In genomic region chr9:110986529-110986928, GRCh38 we compare ENCODE assay signal across 20 cellular contexts. TPM values are rescaled to one million over a fixed set of nuclear protein-coding genes. Genes with fewer than 3 reads are reported as not detected.
"Had no signal": no experiment of that assay in that cellular context is flagged by ENCODE, and none has a peak within 500 bp of the region (broad histone marks: within the 10 kb centered on the region; RNA-seq: fewer than 3 reads in every experiment).

No MANE protein-coding gene starts in this region.

- H3K4me3 Mint-ChIP-seq: activated CD4-positive, alpha-beta memory T cell treated with anti-CD3 and anti-CD28 coated beads for 36 hours; activated CD4-positive, alpha-beta T cell treated with anti-CD3 and anti-CD28 coated beads for 36 hours; activated T-helper 1 cell treated with anti-CD3 and anti-CD28 coated beads, Interleukin-12 subunit alpha, Interleukin-12 subunit beta, Interleukin-2, Interleukin-4 antibody, amounts not matched to agents 30 ng/mL and 10 ng/mL and 1 ng/mL, durations not matched to agents 14 hours and 24 hours and 36 hours; dendritic cell treated with granulocyte-macrophage colony-stimulating factor and Interleukin-4, amounts not matched to agents 40 ng/mL and 50 ng/mL, for 4 days; naive thymus-derived CD8-positive, alpha-beta T cell; WTC11 had no signal

- DNase-seq: activated CD4-positive, alpha-beta memory T cell treated with anti-CD3 and anti-CD28 coated beads for 36 hours; activated CD4-positive, alpha-beta T cell treated with anti-CD3 and anti-CD28 coated beads for 36 hours; activated gamma-delta T cell treated with Interleukin-2 at 50 U/mL for 16 hours; activated T-cell treated with anti-CD3 and anti-CD28 coated beads for 4 hours; adrenal gland; effector memory CD4-positive, alpha-beta T cell; esophagus squamous epithelium; naive thymus-derived CD8-positive, alpha-beta T cell; sigmoid colon; spleen; stimulated activated CD8-positive, alpha-beta memory T cell treated with anti-CD3 and anti-CD28 coated beads, Interleukin-4, amount 100 ng/mL, for 48 hours; stimulated activated naive CD4-positive, alpha-beta T cell treated with Interleukin-2 at 50 U/mL for 16 hours; substantia nigra; tibial artery had no signal

- H3K27ac ChIP-seq: adrenal gland, esophagus squamous epithelium, parathyroid adenoma, sigmoid colon, spleen, tibial artery had no signal

- H3K9ac ChIP-seq: parathyroid adenoma had no signal

- ATAC-seq: activated CD4-positive, alpha-beta T cell treated with anti-CD3 and anti-CD28 coated beads for 36 hours; activated naive CD4-positive, alpha-beta T cell treated with anti-CD3 and anti-CD28 coated beads, Interleukin-2, amount 50 U/mL, for 72 hours; naive thymus-derived CD8-positive, alpha-beta T cell had no signal

- H3K36me3 ChIP-seq: adrenal gland, esophagus squamous epithelium, sigmoid colon, spleen, tibial artery had no signal

- H3K4me3 ChIP-seq: adrenal gland, esophagus squamous epithelium, sigmoid colon, spleen, tibial artery had no signal

- H3K4me1 ChIP-seq: adrenal gland, esophagus squamous epithelium, parathyroid adenoma, sigmoid colon, spleen had no signal

- H3K27me3 Mint-ChIP-seq: activated CD4-positive, alpha-beta memory T cell treated with anti-CD3 and anti-CD28 coated beads for 36 hours; activated CD4-positive, alpha-beta T cell treated with anti-CD3 and anti-CD28 coated beads for 36 hours had no signal

- H3K4me1 Mint-ChIP-seq: activated CD4-positive, alpha-beta T cell treated with anti-CD3 and anti-CD28 coated beads for 36 hours; naive thymus-derived CD8-positive, alpha-beta T cell had no signal

- H3K27ac Mint-ChIP-seq: activated CD4-positive, alpha-beta memory T cell treated with anti-CD3 and anti-CD28 coated beads for 36 hours; activated CD4-positive, alpha-beta T cell treated with anti-CD3 and anti-CD28 coated beads for 36 hours; activated naive CD4-positive, alpha-beta T cell treated with anti-CD3 and anti-CD28 coated beads, Interleukin-2, amount 50 U/mL, for 72 hours; activated T-helper 1 cell treated with anti-CD3 and anti-CD28 coated beads, Interleukin-12 subunit alpha, Interleukin-12 subunit beta, Interleukin-2, Interleukin-4 antibody, amounts not matched to agents 30 ng/mL and 10 ng/mL and 1 ng/mL, durations not matched to agents 14 hours and 24 hours and 36 hours; dendritic cell treated with granulocyte-macrophage colony-stimulating factor and Interleukin-4, amounts not matched to agents 40 ng/mL and 50 ng/mL, for 4 days; naive thymus-derived CD8-positive, alpha-beta T cell had no signal

- H3K9me3 ChIP-seq: adrenal gland, esophagus squamous epithelium, sigmoid colon, tibial artery had no signal

- H3K9me3 Mint-ChIP-seq: activated T-helper 1 cell treated with anti-CD3 and anti-CD28 coated beads, Interleukin-12 subunit alpha, Interleukin-12 subunit beta, Interleukin-2, Interleukin-4 antibody, amounts not matched to agents 30 ng/mL and 10 ng/mL and 1 ng/mL, durations not matched to agents 14 hours and 24 hours and 36 hours had no signal

- H2AFZ ChIP-seq: parathyroid adenoma had no signal

- H3K79me2 ChIP-seq: parathyroid adenoma had no signal

- H3K27me3 ChIP-seq: adrenal gland, esophagus squamous epithelium, sigmoid colon, spleen, tibial artery had no signal

RNA-seq across cellular contexts. Expression of gene LPAR1, which starts 51.7 kb away (rescaled TPM):
- total RNA-seq: activated CD4-positive, alpha-beta memory T cell treated with anti-CD3 and anti-CD28 coated beads for 36 hours; activated CD4-positive, alpha-beta T cell treated with anti-CD3 and anti-CD28 coated beads for 36 hours; activated naive CD4-positive, alpha-beta T cell treated with anti-CD3 and anti-CD28 coated beads, Interleukin-2, amount 50 U/mL, for 72 hours; activated T-helper 1 cell treated with anti-CD3 and anti-CD28 coated beads, Interleukin-12 subunit alpha, Interleukin-12 subunit beta, Interleukin-2, Interleukin-4 antibody, amounts not matched to agents 30 ng/mL and 10 ng/mL and 1 ng/mL, durations not matched to agents 14 hours and 24 hours and 36 hours; naive thymus-derived CD8-positive, alpha-beta T cell; T-helper 2 cell treated with Interferon-gamma antibody and Interleukin-4, amounts not matched to agents 100 ng/mL and 5 ng/mL, for 36 hours had no signal
- polyA plus RNA-seq: naive thymus-derived CD8-positive, alpha-beta T cell had no signal
